ENCODE assay signal across 36 cellular contexts in the genomic region with DNA sequence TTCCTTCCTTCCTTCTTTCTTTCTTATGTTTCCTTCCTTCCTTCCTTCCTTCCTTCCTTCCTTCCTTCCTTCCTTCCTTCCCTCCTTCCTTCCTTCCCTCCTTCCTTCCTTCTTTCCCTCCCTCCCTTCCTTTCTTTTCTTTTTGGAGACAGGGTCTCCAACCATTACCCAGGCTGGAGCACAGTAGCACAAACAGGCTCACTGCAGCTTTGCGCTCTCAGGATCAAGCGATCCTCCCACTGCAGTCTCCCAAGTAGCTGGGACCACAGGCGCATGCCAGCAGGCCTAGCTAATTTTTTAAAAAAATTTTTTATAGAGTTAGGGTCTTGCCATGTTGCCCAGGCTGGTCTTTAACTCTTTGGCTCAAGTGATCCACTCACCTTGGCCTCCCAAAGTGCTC.
"Had no signal": no experiment of that assay in that cellular context is flagged by ENCODE, and none has a peak within 500 bp of the region (broad histone marks: within the 10 kb centered on the region; RNA-seq: fewer than 3 reads in every experiment).

No MANE protein-coding gene starts in this region.

- H3K27ac ChIP-seq: adrenal gland, ascending aorta, body of pancreas, brain microvascular endothelial cell, breast epithelium, cardiac muscle cell had no signal

- DNase-seq: activated effector memory CD4-positive, alpha-beta T cell treated with anti-CD3 and anti-CD28 coated beads, Interleukin-2, amount 50 U/mL, for 16 hours; activated effector memory CD4-positive, alpha-beta T cell treated with Interleukin-2 at 50 U/mL for 16 hours; activated gamma-delta T cell; activated gamma-delta T cell treated with Interleukin-2 at 50 U/mL for 16 hours; activated naive CD4-positive, alpha-beta T cell; activated naive CD4-positive, alpha-beta T cell treated with anti-CD3 and anti-CD28 coated beads for 36 hours; activated naive CD4-positive, alpha-beta T cell treated with anti-CD3 and anti-CD28 coated beads, Interleukin-2, amount 10 ng/mL, durations not matched to agents 7 days and 5 days; activated naive CD4-positive, alpha-beta T cell treated with anti-CD3 and anti-CD28 coated beads, Interleukin-2, amount 50 U/mL, for 16 hours; activated naive CD4-positive, alpha-beta T cell treated with Interleukin-2 at 50 U/mL for 16 hours; activated naive CD8-positive, alpha-beta T cell treated with anti-CD3 and anti-CD28 coated beads for 36 hours; activated naive CD8-positive, alpha-beta T cell treated with anti-CD3 and anti-CD28 coated beads, Interleukin-2, amount 10 ng/mL, durations not matched to agents 7 days and 5 days; activated naive CD8-positive, alpha-beta T cell treated with anti-CD3 and anti-CD28 coated beads, Interleukin-2, amount 50 U/mL, for 24 hours; activated T-cell treated with anti-CD3 and anti-CD28 coated beads, Interleukin-2, amount 50 U/mL, for 4 hours; activated T-cell treated with anti-CD3 and anti-CD28 coated beads, Interleukin-2, amount 50 U/mL, for 48 hours; activated T-cell treated with anti-CD3 and anti-CD28 coated beads, Interleukin-2, amount 50 U/mL, for 72 hours; adrenal gland; amniotic stem cell; amygdala; anterior cingulate cortex; aorta; body of pancreas; brain microvascular endothelial cell; caudate nucleus; central memory CD4-positive, alpha-beta T cell; cerebellar nuclear complex had no signal

- H3K4me3 ChIP-seq: adrenal gland, ascending aorta, body of pancreas, breast epithelium, cardiac muscle cell had no signal

- H3K4me3 Mint-ChIP-seq: activated naive CD4-positive, alpha-beta T cell treated with anti-CD3 and anti-CD28 coated beads for 36 hours; activated naive CD4-positive, alpha-beta T cell treated with anti-CD3 and anti-CD28 coated beads, Interleukin-2, amount 10 ng/mL, durations not matched to agents 7 days and 5 days; activated naive CD4-positive, alpha-beta T cell treated with anti-CD3 and anti-CD28 coated beads, Interleukin-2, amount 50 U/mL, for 24 hours; activated naive CD8-positive, alpha-beta T cell; activated naive CD8-positive, alpha-beta T cell treated with anti-CD3 and anti-CD28 coated beads for 36 hours; activated naive CD8-positive, alpha-beta T cell treated with anti-CD3 and anti-CD28 coated beads, Interleukin-2, amount 10 ng/mL, durations not matched to agents 7 days and 5 days; activated naive CD8-positive, alpha-beta T cell treated with anti-CD3 and anti-CD28 coated beads, Interleukin-2, amount 50 U/mL, for 24 hours; activated T-cell treated with anti-CD3 and anti-CD28 coated beads, Interleukin-2, amount 50 U/mL, for 4 hours; activated T-cell treated with anti-CD3 and anti-CD28 coated beads, Interleukin-2, amount 50 U/mL, for 72 hours; activated T-helper 1 cell treated with anti-CD3 and anti-CD28 coated beads, Interleukin-12 subunit alpha, Interleukin-12 subunit beta, Interleukin-2, Interleukin-4 antibody, amounts not matched to agents 30 ng/mL and 10 ng/mL and 1 ng/mL, durations not matched to agents 14 hours and 24 hours and 36 hours; activated T-helper 17 cell treated with anti-CD3 and anti-CD28 coated beads, Interleukin-2, amount 50 U/mL, for 72 hours; brain; central memory CD8-positive, alpha-beta T cell had no signal

- H3K4me1 ChIP-seq: adrenal gland, ascending aorta, body of pancreas, breast epithelium had no signal

- ATAC-seq: activated naive CD4-positive, alpha-beta T cell treated with anti-CD3 and anti-CD28 coated beads, Interleukin-2, amount 50 U/mL, for 72 hours; activated naive CD8-positive, alpha-beta T cell treated with anti-CD3 and anti-CD28 coated beads, Interleukin-2, amount 50 U/mL, for 24 hours; activated T-cell treated with anti-CD3 and anti-CD28 coated beads, Interleukin-2, amount 50 U/mL, for 4 hours; activated T-cell treated with anti-CD3 and anti-CD28 coated beads, Interleukin-2, amount 50 U/mL, for 72 hours; activated T-helper 17 cell treated with anti-CD3 and anti-CD28 coated beads, Interleukin-2, amount 50 U/mL, for 72 hours; body of pancreas had no signal

- H3K27me3 Mint-ChIP-seq: activated naive CD8-positive, alpha-beta T cell; activated naive CD8-positive, alpha-beta T cell treated with anti-CD3 and anti-CD28 coated beads for 36 hours; activated T-helper 17 cell treated with anti-CD3 and anti-CD28 coated beads, Interleukin-2, amount 50 U/mL, for 72 hours; brain had no signal

- H3K27ac Mint-ChIP-seq: activated naive CD4-positive, alpha-beta T cell treated with anti-CD3 and anti-CD28 coated beads for 36 hours; activated naive CD4-positive, alpha-beta T cell treated with anti-CD3 and anti-CD28 coated beads, Interleukin-2, amount 10 ng/mL, durations not matched to agents 7 days and 5 days; activated naive CD4-positive, alpha-beta T cell treated with anti-CD3 and anti-CD28 coated beads, Interleukin-2, amount 50 U/mL, for 24 hours; activated naive CD4-positive, alpha-beta T cell treated with anti-CD3 and anti-CD28 coated beads, Interleukin-2, amount 50 U/mL, for 72 hours; activated naive CD8-positive, alpha-beta T cell; activated naive CD8-positive, alpha-beta T cell treated with anti-CD3 and anti-CD28 coated beads for 36 hours; activated naive CD8-positive, alpha-beta T cell treated with anti-CD3 and anti-CD28 coated beads, Interleukin-2, amount 10 ng/mL, durations not matched to agents 7 days and 5 days; activated naive CD8-positive, alpha-beta T cell treated with anti-CD3 and anti-CD28 coated beads, Interleukin-2, amount 50 U/mL, for 24 hours; activated T-cell treated with anti-CD3 and anti-CD28 coated beads, Interleukin-2, amount 50 U/mL, for 72 hours; activated T-helper 1 cell treated with anti-CD3 and anti-CD28 coated beads, Interleukin-12 subunit alpha, Interleukin-12 subunit beta, Interleukin-2, Interleukin-4 antibody, amounts not matched to agents 30 ng/mL and 10 ng/mL and 1 ng/mL, durations not matched to agents 14 hours and 24 hours and 36 hours; activated T-helper 17 cell treated with anti-CD3 and anti-CD28 coated beads, Interleukin-2, amount 50 U/mL, for 72 hours; activated T-helper 2 cell treated with anti-CD3 and anti-CD28 coated beads, Interferon-gamma antibody, Interleukin-2, Interleukin-4, amounts not matched to agents 10 μg/mL and 5 μg/mL and 100 μg/mL, durations not matched to agents 14 hours and 24 hours and 36 hours; brain had no signal

- H3K9me3 ChIP-seq: adrenal gland, body of pancreas had no signal

- H3K9me3 Mint-ChIP-seq: activated naive CD4-positive, alpha-beta T cell treated with anti-CD3 and anti-CD28 coated beads, Interleukin-2, amount 10 ng/mL, durations not matched to agents 7 days and 5 days; activated naive CD4-positive, alpha-beta T cell treated with anti-CD3 and anti-CD28 coated beads, Interleukin-2, amount 50 U/mL, for 24 hours; activated naive CD8-positive, alpha-beta T cell treated with anti-CD3 and anti-CD28 coated beads, Interleukin-2, amount 10 ng/mL, durations not matched to agents 7 days and 5 days; activated T-helper 17 cell treated with anti-CD3 and anti-CD28 coated beads, Interleukin-2, amount 50 U/mL, for 72 hours had no signal

- H3K27me3 ChIP-seq: adrenal gland, ascending aorta, body of pancreas, brain microvascular endothelial cell, breast epithelium, cardiac muscle cell had no signal

- H3K36me3 ChIP-seq: adrenal gland, ascending aorta, brain microvascular endothelial cell, breast epithelium, cardiac muscle cell had no signal

- H3K36me3 Mint-ChIP-seq: activated naive CD4-positive, alpha-beta T cell treated with anti-CD3 and anti-CD28 coated beads, Interleukin-2, amount 10 ng/mL, durations not matched to agents 7 days and 5 days had no signal

- H3K4me1 Mint-ChIP-seq: activated naive CD4-positive, alpha-beta T cell treated with anti-CD3 and anti-CD28 coated beads, Interleukin-2, amount 10 ng/mL, durations not matched to agents 7 days and 5 days; activated naive CD4-positive, alpha-beta T cell treated with anti-CD3 and anti-CD28 coated beads, Interleukin-2, amount 50 U/mL, for 24 hours; activated naive CD8-positive, alpha-beta T cell treated with anti-CD3 and anti-CD28 coated beads for 36 hours; activated naive CD8-positive, alpha-beta T cell treated with anti-CD3 and anti-CD28 coated beads, Interleukin-2, amount 10 ng/mL, durations not matched to agents 7 days and 5 days; activated naive CD8-positive, alpha-beta T cell treated with anti-CD3 and anti-CD28 coated beads, Interleukin-2, amount 50 U/mL, for 24 hours; activated T-helper 17 cell treated with anti-CD3 and anti-CD28 coated beads, Interleukin-2, amount 50 U/mL, for 72 hours; brain; central memory CD8-positive, alpha-beta T cell had no signal
